ENCODE assay signal across 8 cellular contexts in the genomic region with DNA sequence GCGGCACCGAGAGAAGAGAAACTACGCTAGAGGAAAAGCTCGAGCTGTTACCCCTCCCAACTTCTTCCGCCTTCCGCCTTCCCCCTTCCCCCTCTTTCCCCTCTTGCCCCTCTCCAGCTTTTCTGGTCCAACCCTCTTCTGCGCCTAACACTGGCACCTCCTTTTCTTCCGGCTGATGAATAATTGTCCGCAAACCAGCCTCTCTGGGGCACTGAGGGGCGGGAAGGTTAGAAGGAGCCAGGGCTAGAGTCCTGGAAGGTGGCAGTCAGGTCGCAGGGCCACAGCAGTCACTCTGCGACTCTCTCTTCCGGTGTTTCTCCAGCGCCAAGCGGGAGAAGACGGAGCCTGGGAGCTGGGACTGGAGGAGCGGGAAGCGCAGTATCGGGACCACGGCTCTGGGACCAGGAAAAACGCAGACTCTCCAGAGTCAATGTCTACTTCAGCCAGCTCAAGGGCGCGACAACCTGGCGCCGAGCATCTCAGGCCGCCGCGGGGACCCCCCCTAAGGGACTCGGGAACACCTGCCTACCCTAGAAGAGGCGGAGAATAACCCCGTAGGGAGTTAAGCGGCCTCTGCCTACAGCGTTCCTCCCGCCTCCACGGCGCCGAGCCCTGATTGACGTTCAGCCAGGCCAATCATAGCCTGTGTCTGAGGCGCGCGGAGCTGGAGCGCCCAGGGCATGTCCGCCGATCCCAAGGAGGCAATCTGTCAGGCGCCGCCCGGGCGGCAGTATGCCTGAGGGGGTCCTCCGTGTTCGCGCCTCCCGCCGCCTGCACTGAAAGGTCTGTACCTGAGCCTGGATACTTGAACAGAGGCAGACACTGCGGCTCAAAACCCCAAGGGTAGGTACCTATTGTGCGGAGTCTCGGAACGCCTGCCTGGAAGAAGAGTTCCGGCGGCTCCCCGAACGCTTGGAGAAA. TPM values are rescaled to one million over a fixed set of nuclear protein-coding genes. Genes with fewer than 3 reads are reported as not detected.
DNase-seq lines count a peak whose midpoint lies in the region; ATAC-seq and TF ChIP-seq lines count a peak whose summit lies in the region.

No MANE protein-coding gene starts in this region.

- dilution Hi-C loops in mammary epithelial cell (cut with HindIII; ENCODE audit: low sequenced_read_pairs): no loop called here

- peak overlapping the region; percentile 72 to 84 (median 76) for H3K4me3 ChIP-seq in mammary epithelial cell (replicated peaks in 1 of 3; ENCODE audit: insufficient read depth in 1 of 3, low read depth in 2 of 3, low read length in 3 of 3)
- H3K4me3 ChIP-seq in smooth muscle cell: peak overlapping the region; percentile 77

- DNase-seq in ACHN (peak; percentile 90), NCI-H2171 treated with DMSO at 0.1 percent for 48 hours (lab: John Stamatoyannopoulos, UW) (peak; percentile 96), mammary epithelial cell (peak; percentile 91), iPS-NIHi7 (ENCODE audit: extremely low spot score) (peak; percentile 99), smooth muscle cell (lab: John Stamatoyannopoulos, UW; ENCODE audit: unreplicated experiment) (peak; percentile 79)

- H3K27me3 ChIP-seq in mammary epithelial cell (ENCODE audit: insufficient read depth, low read length) (no peaks in the 10 kb centered on the region), smooth muscle cell (ENCODE audit: low read depth) (peaks cover under 1% of the 10 kb centered on the region)

- H3K79me2 ChIP-seq in mammary epithelial cell (ENCODE audit: insufficient read depth, low read length) (peaks cover 39% of the 10 kb centered on the region), smooth muscle cell (ENCODE audit: low read depth) (peaks cover 24% of the 10 kb centered on the region)

- under 1% methylated on average over 35 of the region's 61 CpGs for WGBS in mammary epithelial cell (ENCODE audit: low coverage, missing lambda C conversion rate)
- WGBS in smooth muscle cell (ENCODE audit: low lambda C conversion rate): under 1% methylated on average over 58 of the region's 61 CpGs

- intact Hi-C loops in mammary epithelial cell (cut with micrococcal nuclease): loop anchor here (5.0 to 10.0 kb wide), 2 partner anchors 38 to 350 kb away; no protein-coding TSS in a partner anchor

- ATAC-seq in GM18870 (IDR thresholded peaks at IDR 0.05; ENCODE audit: unreplicated experiment) (peak; percentile 91), HG03108 (IDR thresholded peaks at IDR 0.05; ENCODE audit: unreplicated experiment) (peak; percentile 98)

- H3K4me2 ChIP-seq in mammary epithelial cell (ENCODE audit: insufficient read depth, low read depth, low read length) (peak overlapping the region; percentile 88), smooth muscle cell (peak overlapping the region; percentile 85)

- H3K36me3 ChIP-seq in mammary epithelial cell (ENCODE audit: insufficient read depth, low read length) (no peaks in the 10 kb centered on the region), smooth muscle cell (ENCODE audit: low read depth) (no peaks in the 10 kb centered on the region)

- in situ Hi-C loops in ACHN (cut with HindIII; ENCODE audit: low pct_ligation_motif_present, low pct_unique_long_range_greater_than_20kb, low sequenced_read_pairs): no loop called here
- in situ Hi-C loops in mammary epithelial cell (cut with MboI; ENCODE audit: low sequenced_read_pairs in 2 of 2): loop anchor here (25.0 kb wide), 2 partner anchors 93 to 343 kb away; no protein-coding TSS in a partner anchor

- no peaks in the 10 kb centered on the region for H3K9me3 ChIP-seq in mammary epithelial cell (replicated peaks; ENCODE audit: insufficient read depth, low read length)
- no peaks in the 10 kb centered on the region for H3K9me3 ChIP-seq in smooth muscle cell (replicated peaks; ENCODE audit: low read depth)

- CTCF ChIA-PET in mammary epithelial cell (lab: Charles Lee; ENCODE audit: low non-redundant PET): interaction anchor here (0.5 to 1.5 kb wide), 4 partner anchors 38 to 59 kb away, joined by 3 to 12 read pairs (median 3); a partner anchor contains a TSS

- H2AFZ ChIP-seq in mammary epithelial cell (ENCODE audit: low read depth, low read length): peak overlapping the region; percentile 99
- H2AFZ ChIP-seq in smooth muscle cell (ENCODE audit: low read depth): peak overlapping the region; percentile 95

- BruUV-seq in mammary epithelial cell (replicated peaks; lab: Mats Ljungman, UMichigan): no TSS peak

- H3K27ac ChIP-seq in VCaP: peak overlapping the region; percentile 92
- peak overlapping the region; percentile 65 for H3K27ac ChIP-seq in mammary epithelial cell (ENCODE audit: insufficient read depth, low read depth, low read length)
- peak overlapping the region; percentile 77 for H3K27ac ChIP-seq in smooth muscle cell (ENCODE audit: low read depth)

- H3K9ac ChIP-seq in mammary epithelial cell (ENCODE audit: insufficient read depth, low read length) (peak overlapping the region; percentile 69), smooth muscle cell (ENCODE audit: low read depth) (peak overlapping the region; percentile 66)

- H3K4me1 ChIP-seq in mammary epithelial cell (ENCODE audit: insufficient read depth, low read length) (peaks cover 13% of the 10 kb centered on the region), smooth muscle cell (ENCODE audit: low read depth) (peaks cover 5% of the 10 kb centered on the region)

- H4K20me1 ChIP-seq in mammary epithelial cell (ENCODE audit: insufficient read depth, low read length): no peaks in the 10 kb centered on the region
- H4K20me1 ChIP-seq in smooth muscle cell (ENCODE audit: low read depth): no peaks in the 10 kb centered on the region

- TF ChIP-seq CTCF in VCaP (conservative IDR thresholded peaks at IDR 0.05) (no peak), mammary epithelial cell (conservative IDR thresholded peaks at IDR 0.05 in 1 of 2, IDR thresholded peaks at IDR 0.05 in 1 of 2; ENCODE audit: extremely low read depth in 1 of 2, insufficient read depth in 1 of 2, low read depth in 1 of 2, low read length in 2 of 2) (no peak), smooth muscle cell (IDR thresholded peaks at IDR 0.05; ENCODE audit: borderline replicate concordance, insufficient read depth, poor library complexity, severe bottlenecking) (no peak)

- H3F3A ChIP-seq in smooth muscle cell (ENCODE audit: low read depth): no peaks in the 10 kb centered on the region

RNA-seq across cellular contexts. Expression of a gene that starts 40.4 kb away (rescaled TPM):
- total RNA-seq in mammary epithelial cell: 10 to 100 TPM in 1 of 2 donors, 1 to 10 TPM in 1; 2.7 to 10.1 TPM
- polyA plus RNA-seq in mammary epithelial cell: 19.0 TPM
- 10.5 TPM for polyA minus RNA-seq in mammary epithelial cell
- total RNA-seq in smooth muscle cell: 0.63 TPM in 1 of 2 replicates, not detected in the other
- 1.7 and 2.2 TPM in 2 replicates for polyA plus RNA-seq in smooth muscle cell

RNA-seq across cellular contexts. Expression of a gene that starts 40.8 kb away (rescaled TPM):
- total RNA-seq in mammary epithelial cell (10 to 100 TPM; 49.2 to 50.1 TPM), smooth muscle cell (11.2 and 13.7 TPM in 2 replicates)
- polyA plus RNA-seq in mammary epithelial cell (35.5 TPM), smooth muscle cell (18.4 and 22.4 TPM in 2 replicates)
- polyA minus RNA-seq in mammary epithelial cell: 37.7 TPM

RNA-seq across cellular contexts. Expression of a gene that starts 46.5 kb away (rescaled TPM):
- total RNA-seq in mammary epithelial cell (not detected), smooth muscle cell (not detected in 2 replicates)
- polyA plus RNA-seq in mammary epithelial cell (0.03 TPM), smooth muscle cell (not detected in 2 replicates)
- not detected for polyA minus RNA-seq in mammary epithelial cell

RNA-seq across cellular contexts. Expression of a gene that starts 50.5 kb away (rescaled TPM):
- total RNA-seq in mammary epithelial cell: 10 to 100 TPM; 21.0 to 29.2 TPM
- polyA plus RNA-seq in mammary epithelial cell: 48.2 TPM
- 35.2 TPM for polyA minus RNA-seq in mammary epithelial cell
- total RNA-seq in smooth muscle cell: 5.0 and 10.2 TPM in 2 replicates
- 16.7 and 22.2 TPM in 2 replicates for polyA plus RNA-seq in smooth muscle cell

RNA-seq across cellular contexts. Expression of a gene that starts 55.8 kb away (rescaled TPM):
- 10 to 100 TPM; 41.8 to 63.4 TPM for total RNA-seq in mammary epithelial cell
- polyA plus RNA-seq in mammary epithelial cell: 23.4 TPM
- polyA minus RNA-seq in mammary epithelial cell: 143 TPM
- 5.3 and 6.1 TPM in 2 replicates for total RNA-seq in smooth muscle cell
- polyA plus RNA-seq in smooth muscle cell: 0.40 and 1.5 TPM in 2 replicates

Comparison
In these comparisons a context has a peak if more than half of its experiments do, and no peak if none do; other contexts are left out.
1. Peak in every context shown above with its lines: DNase-seq, ATAC-seq, H3K4me3 ChIP-seq and H3K27ac ChIP-seq.